Comparison of ENCODE assay signal across 1 cellular context in the genomic region with DNA sequence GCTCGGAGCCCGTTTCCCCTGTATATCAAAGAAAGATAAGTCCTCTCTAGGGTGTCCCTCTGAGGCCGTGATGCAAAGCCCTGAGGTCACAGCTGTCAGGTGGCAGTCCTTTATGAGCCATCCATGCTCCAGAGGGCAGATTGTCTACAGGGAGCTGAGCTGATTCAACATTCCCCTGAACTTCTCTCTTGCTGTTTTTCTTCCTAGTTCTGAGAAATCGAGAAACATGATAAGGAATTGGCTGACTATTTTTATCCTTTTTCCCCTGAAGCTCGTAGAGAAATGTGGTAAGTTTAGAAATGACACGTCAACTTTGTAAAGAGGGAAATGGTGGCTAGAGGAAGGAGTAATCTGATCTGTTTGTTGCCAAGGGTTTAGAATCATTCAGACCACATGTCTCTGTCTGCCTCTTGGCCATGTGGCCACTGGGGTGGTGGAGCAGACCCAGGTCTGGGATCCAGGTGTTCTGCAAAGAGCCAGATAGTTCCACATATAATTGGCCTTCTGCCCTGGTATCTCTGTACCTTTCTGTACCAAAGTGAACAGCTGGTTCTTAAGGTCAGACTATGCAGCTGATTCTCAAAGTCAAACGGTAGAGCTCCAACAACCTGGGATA.
TF ChIP-seq lines count a peak whose summit lies in the region.

No MANE protein-coding gene starts in this region.

TF ChIP-seq in K562, 482 proteins besides CTCF, POLR2A, EP300 and RAD21 (continued from another document and continues in another):
- TF ChIP-seq NFYB (IDR thresholded peaks at IDR 0.05; ENCODE audit: extremely low read depth, insufficient read length) (no peak), GATA2 (CRISPR knock-in tag; IDR thresholded peaks at IDR 0.05) (peak; percentile 79), TOE1 (IDR thresholded peaks at IDR 0.05; ENCODE audit: borderline replicate concordance) (peak; percentile 59; the same call in 1 of the 2 replicates), TOE1 (CRISPR knock-in tag; IDR thresholded peaks at IDR 0.05; ENCODE audit: borderline replicate concordance, low read depth) (no peak), SMAD3 (CRISPR knock-in tag; conservative IDR thresholded peaks at IDR 0.05) (no peak), ZFP36 (IDR thresholded peaks at IDR 0.05; ENCODE audit: low read depth, low read length, partially characterized antibody) (no peak), BDP1 (IDR thresholded peaks at IDR 0.05; ENCODE audit: insufficient read depth, insufficient read length) (no peak), EZH2 (IDR thresholded peaks at IDR 0.05; ENCODE audit: borderline replicate concordance, low read depth, low read length) (no peak), ZNF347 (CRISPR knock-in tag; IDR thresholded peaks at IDR 0.05; ENCODE audit: low read depth) (no peak), ZBTB2 (IDR thresholded peaks at IDR 0.05) (peak; percentile 50; the same call in 1 of the 2 replicates), NR3C1 (CRISPR knock-in tag; IDR thresholded peaks at IDR 0.05) (no peak), MXD1 (CRISPR knock-in tag; IDR thresholded peaks at IDR 0.05; ENCODE audit: borderline replicate concordance, poor library complexity, severe bottlenecking) (no peak), BACH1 (tag; IDR thresholded peaks at IDR 0.05) (peak; percentile 64; the same call in 1 of the 2 replicates), TARDBP (IDR thresholded peaks at IDR 0.05) (no peak), ZNF318 (IDR thresholded peaks at IDR 0.05; ENCODE audit: borderline replicate concordance in 1 of 2, low read depth in 1 of 2) (peak in 1 of 2 experiments; percentile 57; a peak in 2 of 4 replicates), ZBTB8A (IDR thresholded peaks at IDR 0.05; ENCODE audit: partially characterized antibody) (no peak), ASH1L (IDR thresholded peaks at IDR 0.05; ENCODE audit: borderline replicate concordance, low read depth, partially characterized antibody) (no peak), HDAC8 (tag; IDR thresholded peaks at IDR 0.05) (no peak), ZNF79 (CRISPR knock-in tag; IDR thresholded peaks at IDR 0.05; ENCODE audit: low read depth) (no peak), NFE2 (IDR thresholded peaks at IDR 0.05; ENCODE audit: low read depth) (0 out of 2 replicates have a peak, but pooled peaks have one; percentile 19), SETDB1 (IDR thresholded peaks at IDR 0.05; ENCODE audit: low read length) (no peak), ESRRA (IDR thresholded peaks at IDR 0.05; ENCODE audit: borderline replicate concordance, low read depth) (peak; percentile 67; the same call in 1 of the 2 replicates), SMARCA5 (IDR thresholded peaks at IDR 0.05) (no peak), ZNF263 (CRISPR knock-in tag; IDR thresholded peaks at IDR 0.05; ENCODE audit: borderline replicate concordance) (no peak), UBTF (IDR thresholded peaks at IDR 0.05; ENCODE audit: borderline replicate concordance in 1 of 2, low read depth in 2 of 2, low read length in 2 of 2) (no peak), C11orf30 (IDR thresholded peaks at IDR 0.05; ENCODE audit: low read depth) (peak; percentile 49), CHCHD3 (CRISPR knock-in tag; IDR thresholded peaks at IDR 0.05) (no peak), NONO (IDR thresholded peaks at IDR 0.05; ENCODE audit: low read depth in 2 of 2, low read length in 1 of 2) (no peak), ZNF551 (CRISPR knock-in tag; IDR thresholded peaks at IDR 0.05) (no peak), ZNF224 (CRISPR knock-in tag; IDR thresholded peaks at IDR 0.05) (no peak), HNRNPUL1 (IDR thresholded peaks at IDR 0.05; ENCODE audit: low read length) (no peak), ERF (CRISPR knock-in tag; IDR thresholded peaks at IDR 0.05) (no peak), EHMT2 (IDR thresholded peaks at IDR 0.05) (0 out of 2 replicates have a peak, but pooled peaks have one; percentile 53), CBFA2T2 (conservative IDR thresholded peaks at IDR 0.05) (peak; percentile 77), CLOCK (CRISPR knock-in tag; IDR thresholded peaks at IDR 0.05; ENCODE audit: borderline replicate concordance) (no peak), CBX3 (IDR thresholded peaks at IDR 0.05; ENCODE audit: borderline replicate concordance in 1 of 2, low read length in 2 of 2) (no peak), MTA2 (IDR thresholded peaks at IDR 0.05; ENCODE audit: low read depth) (no peak), STAG1 (CRISPR knock-in tag; IDR thresholded peaks at IDR 0.05; ENCODE audit: borderline replicate concordance) (no peak), GATAD2A (IDR thresholded peaks at IDR 0.05) (no peak)
- TF ChIP-seq, protein P1, sequence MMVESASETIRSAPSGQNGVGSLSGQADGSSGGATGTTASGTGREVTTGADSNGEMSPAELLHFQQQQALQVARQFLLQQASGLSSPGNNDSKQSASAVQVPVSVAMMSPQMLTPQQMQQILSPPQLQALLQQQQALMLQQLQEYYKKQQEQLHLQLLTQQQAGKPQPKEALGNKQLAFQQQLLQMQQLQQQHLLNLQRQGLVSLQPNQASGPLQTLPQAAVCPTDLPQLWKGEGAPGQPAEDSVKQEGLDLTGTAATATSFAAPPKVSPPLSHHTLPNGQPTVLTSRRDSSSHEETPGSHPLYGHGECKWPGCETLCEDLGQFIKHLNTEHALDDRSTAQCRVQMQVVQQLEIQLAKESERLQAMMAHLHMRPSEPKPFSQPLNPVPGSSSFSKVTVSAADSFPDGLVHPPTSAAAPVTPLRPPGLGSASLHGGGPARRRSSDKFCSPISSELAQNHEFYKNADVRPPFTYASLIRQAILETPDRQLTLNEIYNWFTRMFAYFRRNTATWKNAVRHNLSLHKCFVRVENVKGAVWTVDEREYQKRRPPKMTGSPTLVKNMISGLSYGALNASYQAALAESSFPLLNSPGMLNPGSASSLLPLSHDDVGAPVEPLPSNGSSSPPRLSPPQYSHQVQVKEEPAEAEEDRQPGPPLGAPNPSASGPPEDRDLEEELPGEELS (CRISPR knock-in tag; IDR thresholded peaks at IDR 0.05; ENCODE audit: borderline replicate concordance), result no peak
- TF ChIP-seq, protein P2, sequence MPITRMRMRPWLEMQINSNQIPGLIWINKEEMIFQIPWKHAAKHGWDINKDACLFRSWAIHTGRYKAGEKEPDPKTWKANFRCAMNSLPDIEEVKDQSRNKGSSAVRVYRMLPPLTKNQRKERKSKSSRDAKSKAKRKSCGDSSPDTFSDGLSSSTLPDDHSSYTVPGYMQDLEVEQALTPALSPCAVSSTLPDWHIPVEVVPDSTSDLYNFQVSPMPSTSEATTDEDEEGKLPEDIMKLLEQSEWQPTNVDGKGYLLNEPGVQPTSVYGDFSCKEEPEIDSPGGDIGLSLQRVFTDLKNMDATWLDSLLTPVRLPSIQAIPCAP (CRISPR knock-in tag; IDR thresholded peaks at IDR 0.05; ENCODE audit: borderline replicate concordance), result no peak
- TF ChIP-seq, protein P3, sequence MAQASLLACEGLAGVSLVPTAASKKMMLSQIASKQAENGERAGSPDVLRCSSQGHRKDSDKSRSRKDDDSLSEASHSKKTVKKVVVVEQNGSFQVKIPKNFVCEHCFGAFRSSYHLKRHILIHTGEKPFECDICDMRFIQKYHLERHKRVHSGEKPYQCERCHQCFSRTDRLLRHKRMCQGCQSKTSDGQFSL (CRISPR knock-in tag; IDR thresholded peaks at IDR 0.05), result no peak
- TF ChIP-seq, protein P3 (tag; IDR thresholded peaks at IDR 0.05), result no peak
